Comparison of ENCODE assay signal across 9 cellular contexts in the genomic region with DNA sequence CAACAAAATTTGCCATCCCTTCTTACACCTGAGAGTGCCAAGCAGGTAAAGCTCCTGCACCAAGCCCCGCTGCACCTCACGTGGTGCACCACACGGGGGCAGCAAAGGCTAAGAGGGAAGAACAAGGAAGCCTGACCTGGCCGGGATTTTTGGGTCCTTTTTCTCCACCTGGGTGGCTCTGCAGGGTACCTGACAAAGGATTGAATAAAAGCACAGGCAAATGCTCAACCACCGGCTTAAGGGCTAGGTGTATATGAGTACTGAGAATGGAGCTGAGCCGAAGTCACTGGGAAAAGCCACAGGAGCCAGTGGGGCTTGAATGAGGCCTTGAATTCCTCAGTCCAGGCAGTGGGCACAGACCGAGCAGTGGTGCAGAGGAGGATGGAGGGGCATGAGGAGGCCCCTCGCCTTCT. TPM values are rescaled to one million over a fixed set of nuclear protein-coding genes. Genes with fewer than 3 reads are reported as not detected.
DNase-seq lines count a peak whose midpoint lies in the region; ATAC-seq and TF ChIP-seq lines count a peak whose summit lies in the region.
"Had no signal": no experiment of that assay in that cellular context is flagged by ENCODE, and none has a peak within 500 bp of the region (broad histone marks: within the 10 kb centered on the region; RNA-seq: fewer than 3 reads in every experiment).

No MANE protein-coding gene starts in this region.

- no peaks in the 10 kb centered on the region for H3K9me3 ChIP-seq in DND-41 (ENCODE audit: insufficient read depth, low read length, severe bottlenecking)
- H3K9me3 ChIP-seq in esophagus muscularis mucosa = no peaks in the 10 kb centered on the region
- H3K9me3 ChIP-seq in testis = no peaks in the 10 kb centered on the region

- peak; percentile 87 for TF ChIP-seq CTCF in DND-41 (IDR thresholded peaks at IDR 0.05; ENCODE audit: borderline replicate concordance, extremely low read depth, low read length, poor library complexity, severe bottlenecking)
- peak; percentile 86 to 94 (median 90) for TF ChIP-seq CTCF in esophagus muscularis mucosa (IDR thresholded peaks at IDR 0.05)
- TF ChIP-seq CTCF in natural killer cell (IDR thresholded peaks at IDR 0.05) = peak; percentile 24
- peak; percentile 81 to 89 (median 88) for TF ChIP-seq CTCF in testis (IDR thresholded peaks at IDR 0.05)

- no peak overlapping the region for H2AFZ ChIP-seq in DND-41 (ENCODE audit: low read depth, low read length)

- TF ChIP-seq EP300 in esophagus muscularis mucosa (IDR thresholded peaks at IDR 0.05) = no peak

- H3K4me2 ChIP-seq in DND-41 (ENCODE audit: insufficient read depth, low read length) = no peak overlapping the region

- H3K4me3 Mint-ChIP-seq in natural killer cell = no peak overlapping the region
- H3K4me3 Mint-ChIP-seq: T-helper 1 cell treated with Interleukin-12 subunit alpha and Interleukin-12 subunit beta and Interleukin-4 antibody, amounts not matched to agents 30 μg/mL and 1 μg/mL, for 36 hours had no signal

- no peak overlapping the region for H3K27ac ChIP-seq in DND-41 (ENCODE audit: low read length)
- no peak overlapping the region for H3K27ac ChIP-seq in esophagus muscularis mucosa (replicated peaks in 1 of 4)
- H3K27ac ChIP-seq in testis = no peak overlapping the region

- DNase-seq in DND-41 (peak; percentile 68), NCI-H82 (lab: John Stamatoyannopoulos, UW) (peak; percentile 80), activated T-cell treated with anti-CD3 and anti-CD28 coated beads for 1 hour (ENCODE audit: low read depth) (peak; percentile 33), esophagus muscularis mucosa (ENCODE audit: extremely low spot score) (no peak), natural killer cell (peak; percentile 35), testis (peak; percentile 87), OCI-M2 (lab: John Stamatoyannopoulos, UW; ENCODE audit: unreplicated experiment) (no peak)

- TF ChIP-seq POLR2A in esophagus muscularis mucosa (IDR thresholded peaks at IDR 0.05; ENCODE audit: low read depth) (no peak), testis (IDR thresholded peaks at IDR 0.05) (no peak)

- peaks cover 0 to 4% of the 10 kb centered on the region in 2 donors for H3K27me3 Mint-ChIP-seq in natural killer cell (ENCODE audit: low read depth in 2 of 2)

- no peaks in the 10 kb centered on the region for H3K36me3 Mint-ChIP-seq in natural killer cell

- 17% methylated on average over 8 of the region's 8 CpGs for WGBS in esophagus muscularis mucosa
- WGBS in testis, 2 donors = 22 to 26% methylated on average over 7 to 8 of the region's 8 CpGs

- ATAC-seq in DND-41 (ENCODE audit: insufficient read depth, low read depth) (peak; percentile 55), HG03442 (IDR thresholded peaks at IDR 0.05; ENCODE audit: unreplicated experiment) (peak; percentile 38), natural killer cell (peak in 1 of 3 donors; percentile 56)

- no peaks in the 10 kb centered on the region for H3K4me1 ChIP-seq in DND-41 (ENCODE audit: insufficient read depth, low read length)
- H3K4me1 ChIP-seq in esophagus muscularis mucosa = peaks cover 0 to 9% (median under 1%) of the 10 kb centered on the region in 4 donors
- H3K4me1 ChIP-seq in testis = peaks cover under 1% of the 10 kb centered on the region

- H3K36me3 ChIP-seq in DND-41 (ENCODE audit: insufficient read depth, low read length) (no peaks in the 10 kb centered on the region), esophagus muscularis mucosa (no peaks in the 10 kb centered on the region), testis (ENCODE audit: low read depth, missing control alignments) (no peaks in the 10 kb centered on the region)

- intact Hi-C loops in esophagus muscularis mucosa (cut with DNase I) (loop anchor here (2.0 kb wide), 1 partner anchor 63 kb away; no protein-coding TSS in a partner anchor), natural killer cell (cut with micrococcal nuclease) (no loop called here), testis (cut with DNase I; ENCODE audit: low total_unique reads) (loop anchor here (5.0 kb wide), 1 partner anchor 51 kb away; no protein-coding TSS in a partner anchor)

- no peak overlapping the region for H3K27ac Mint-ChIP-seq in natural killer cell
- H3K27ac Mint-ChIP-seq: T-helper 1 cell treated with Interleukin-12 subunit alpha and Interleukin-12 subunit beta and Interleukin-4 antibody, amounts not matched to agents 30 μg/mL and 1 μg/mL, for 36 hours had no signal

- H3K4me3 ChIP-seq in DND-41 (ENCODE audit: low read depth in 1 of 2, low read length in 2 of 2) (no peak overlapping the region), esophagus muscularis mucosa (no peak overlapping the region), testis (no peak overlapping the region)

- H3K9me3 Mint-ChIP-seq in natural killer cell = no peaks in the 10 kb centered on the region
- H3K9me3 Mint-ChIP-seq: T-helper 1 cell treated with Interleukin-12 subunit alpha and Interleukin-12 subunit beta and Interleukin-4 antibody, amounts not matched to agents 30 μg/mL and 1 μg/mL, for 36 hours had no signal

- H4K20me1 ChIP-seq in DND-41 (ENCODE audit: insufficient read depth, low read length) = no peaks in the 10 kb centered on the region

- peaks cover 3 to 4% of the 10 kb centered on the region in 2 donors for H3K4me1 Mint-ChIP-seq in natural killer cell

- no peaks in the 10 kb centered on the region for H3K27me3 ChIP-seq in DND-41 (ENCODE audit: insufficient read depth, low read length, poor library complexity)
- no peaks in the 10 kb centered on the region for H3K27me3 ChIP-seq in esophagus muscularis mucosa
- no peaks in the 10 kb centered on the region for H3K27me3 ChIP-seq in testis

- no peak overlapping the region for H3K9ac ChIP-seq in DND-41 (ENCODE audit: low read depth, low read length)

- H3K79me2 ChIP-seq in DND-41 (ENCODE audit: insufficient read depth, low read length) = no peaks in the 10 kb centered on the region

RNA-seq across cellular contexts. Expression of gene ZNF697, which starts 36.4 kb away (rescaled TPM):
- total RNA-seq in esophagus muscularis mucosa (1 to 10 TPM; 2.0 to 4.8 (median 4.0) TPM), natural killer cell (under 1 TPM in 2 of 3 donors, not detected in 1; 0.09 to 0.45 TPM), testis (10 to 100 TPM; 14.8 to 22.5 TPM)
- polyA plus RNA-seq in testis (ENCODE audit: insufficient read depth, low read depth, low replicate concordance) = 9.1 TPM

Comparison
In these comparisons a context has a peak if more than half of its experiments do, and no peak if none do; other contexts are left out.
1. DNase-seq: peak in DND-41 (single experiment), NCI-H82 (single experiment), activated T-cell treated with anti-CD3 and anti-CD28 coated beads for 1 hour (single experiment), natural killer cell (single experiment) and testis (single experiment); none in esophagus muscularis mucosa (single experiment) and OCI-M2 (single experiment).
2. CTCF ChIP-seq: peak in every context shown above with its lines; median percentile 90 in esophagus muscularis mucosa; 88 in testis; 87 in DND-41; 24 in natural killer cell.